ENCODE assay signal across 17 cellular contexts in the genomic region with DNA sequence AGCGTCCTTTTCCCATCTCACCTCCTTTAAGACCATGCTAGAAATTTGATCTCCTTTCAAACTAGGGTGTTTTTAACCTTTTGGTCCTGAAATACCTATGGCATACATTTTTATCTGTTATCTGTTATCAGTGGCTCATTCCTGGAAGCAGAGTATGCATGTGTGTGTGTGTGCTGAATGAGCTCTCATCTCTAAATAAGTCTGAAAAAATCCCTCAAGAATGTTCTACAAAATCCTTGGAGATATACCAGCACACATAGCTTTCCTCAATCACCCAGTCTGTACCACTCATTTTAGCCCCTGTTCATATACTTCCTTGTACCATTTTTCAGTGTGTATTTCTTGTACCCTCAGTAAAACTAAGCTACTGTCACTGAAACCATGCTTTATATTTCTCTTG. TPM values are rescaled to one million over a fixed set of nuclear protein-coding genes. Genes with fewer than 3 reads are reported as not detected.
DNase-seq lines count a peak whose midpoint lies in the region; ATAC-seq and TF ChIP-seq lines count a peak whose summit lies in the region.
"Had no signal": no experiment of that assay in that cellular context is flagged by ENCODE, and none has a peak within 500 bp of the region (broad histone marks: within the 10 kb centered on the region; RNA-seq: fewer than 3 reads in every experiment).

No MANE protein-coding gene starts in this region.

- peaks cover 24 to 45% of the 10 kb centered on the region in 2 donors for H3K4me1 Mint-ChIP-seq in stimulated activated naive B cell treated with anti-CD40 and anti-IgM and Interleukin-4, amounts not matched to agents 10 μg/mL and 1 μg/mL and 100 μg/mL, for 72 hours

- WGBS in trophoblast cell (ENCODE audit: extremely low coverage, insufficient coverage, insufficient read length), result no CpG with 5 or more reads among the region's 1 CpG

- H3K4me1 ChIP-seq in Loucy (ENCODE audit: insufficient read depth, low read length, poor library complexity, severe bottlenecking) (peaks cover 33% of the 10 kb centered on the region), trophoblast cell (ENCODE audit: control insufficient read depth in 1 of 2, insufficient read depth in 2 of 2, low read length in 2 of 2) (peaks cover 0 to under 1% of the 10 kb centered on the region in 2 experiments)

- no peak overlapping the region for H2AK5ac ChIP-seq in trophoblast cell (ENCODE audit: low read length)

- no peak overlapping the region for H3K27ac ChIP-seq in trophoblast cell (ENCODE audit: low read depth, low read length)
- H3K27ac ChIP-seq: GM23248 had no signal

- no peak overlapping the region for H2BK12ac ChIP-seq in trophoblast cell (ENCODE audit: low read length)

- no peak overlapping the region for H3K23ac ChIP-seq in trophoblast cell (ENCODE audit: low read length)

- H3K27ac Mint-ChIP-seq in stimulated activated naive B cell treated with anti-CD40 and anti-IgM and Interleukin-4, amounts not matched to agents 10 μg/mL and 1 μg/mL and 100 μg/mL, for 72 hours, result no peak overlapping the region
- H3K27ac Mint-ChIP-seq: CD4-positive, alpha-beta memory T cell had no signal

- no peak overlapping the region for H3K14ac ChIP-seq in trophoblast cell (ENCODE audit: low read length)

- peaks cover 30 to 44% of the 10 kb centered on the region in 2 donors for H3K36me3 Mint-ChIP-seq in stimulated activated naive B cell treated with anti-CD40 and anti-IgM and Interleukin-4, amounts not matched to agents 10 μg/mL and 1 μg/mL and 100 μg/mL, for 72 hours

- H3K9me2 ChIP-seq in Loucy (replicated peaks; ENCODE audit: low read depth, low read length), result no peaks in the 10 kb centered on the region

- no peak overlapping the region for H3K4ac ChIP-seq in trophoblast cell (ENCODE audit: low read depth, low read length)

- H3K79me1 ChIP-seq in trophoblast cell (ENCODE audit: low read length), result no peaks in the 10 kb centered on the region

- H3K18ac ChIP-seq in trophoblast cell (ENCODE audit: low read length), result no peak overlapping the region

- H3K27me3 ChIP-seq in Loucy (ENCODE audit: insufficient read depth, low read length, poor library complexity, severe bottlenecking) (no peaks in the 10 kb centered on the region), trophoblast cell (ENCODE audit: insufficient read depth, low read length) (no peaks in the 10 kb centered on the region)

- H3K79me2 ChIP-seq in Loucy (ENCODE audit: insufficient read depth, low read length), result peaks cover 87% of the 10 kb centered on the region
- H3K79me2 ChIP-seq in trophoblast cell (ENCODE audit: control insufficient read depth, insufficient read depth, low read length, poor library complexity), result no peaks in the 10 kb centered on the region

- no peak overlapping the region for H2AFZ ChIP-seq in Loucy (ENCODE audit: low read length)
- H2AFZ ChIP-seq in trophoblast cell (ENCODE audit: insufficient read depth, low read length, poor library complexity), result no peak overlapping the region
- H2AFZ ChIP-seq: GM23248 had no signal

- no peaks in the 10 kb centered on the region for H3F3A ChIP-seq in Loucy (ENCODE audit: low read depth)

- H3K4me2 ChIP-seq in Loucy (ENCODE audit: low read depth, low read length, poor library complexity, severe bottlenecking), result peak overlapping the region; percentile 45
- no peak overlapping the region for H3K4me2 ChIP-seq in trophoblast cell (ENCODE audit: low read length)

- H4K91ac ChIP-seq in trophoblast cell (ENCODE audit: low read depth, low read length), result no peak overlapping the region

- no peak overlapping the region for H4K12ac ChIP-seq in trophoblast cell (ENCODE audit: low read depth, low read length)

- H3K36me3 ChIP-seq in Loucy (ENCODE audit: insufficient read depth, low read length), result 0 out of 2 replicates have a peak, but pooled peaks cover 8% of the 10 kb centered on the region
- no peaks in the 10 kb centered on the region for H3K36me3 ChIP-seq in trophoblast cell (ENCODE audit: control insufficient read depth in 1 of 2, insufficient read depth in 2 of 2, low read length in 2 of 2)

- H3K4me3 ChIP-seq in Loucy (ENCODE audit: low read length, poor library complexity, severe bottlenecking) (peak overlapping the region; percentile 4), trophoblast cell (ENCODE audit: low read depth, low read length) (no peak overlapping the region)
- H3K4me3 ChIP-seq: GM12878, GM23248 had no signal

- DNase-seq in amniotic epithelial cell (ENCODE audit: low read depth) (peak; percentile 66), trophoblast cell (peak; percentile 5 to 51)
- no peak for DNase-seq in stimulated activated naive B cell treated with anti-CD40 and anti-IgM and Interleukin-4, amounts not matched to agents 10 μg/mL and 1 μg/mL and 100 μg/mL, for 72 hours
- DNase-seq: C1 segment of cervical spinal cord; CD4-positive, alpha-beta memory T cell; COR-L47; DMS 273 treated with DMSO at 0.1 percent for 48 hours; DMS79; EL; GDM1; GM23248; H7; HCEC 1CT had no signal

- H4K20me1 ChIP-seq in Loucy (ENCODE audit: insufficient read depth, low read length, poor library complexity, severe bottlenecking), result peaks cover 22% of the 10 kb centered on the region

- no peaks in the 10 kb centered on the region for H3K27me3 Mint-ChIP-seq in stimulated activated naive B cell treated with anti-CD40 and anti-IgM and Interleukin-4, amounts not matched to agents 10 μg/mL and 1 μg/mL and 100 μg/mL, for 72 hours
- H3K27me3 Mint-ChIP-seq: CD4-positive, alpha-beta memory T cell had no signal

- no peak for ATAC-seq in stimulated activated naive B cell treated with anti-CD40 and anti-IgM and Interleukin-4, amounts not matched to agents 10 μg/mL and 1 μg/mL and 100 μg/mL, for 72 hours (replicated peaks)
- no peak for ATAC-seq in GM21529 (IDR thresholded peaks at IDR 0.05; ENCODE audit: unreplicated experiment)
- ATAC-seq in GM21423 (IDR thresholded peaks at IDR 0.05; ENCODE audit: unreplicated experiment), result no peak
- ATAC-seq: GM12878 had no signal

- no peaks in the 10 kb centered on the region for H3K9me3 ChIP-seq in Loucy (ENCODE audit: insufficient read depth, low read depth, low read length)
- H3K9me3 ChIP-seq in trophoblast cell (ENCODE audit: insufficient read depth, low read depth, low read length), result no peaks in the 10 kb centered on the region

- H2BK120ac ChIP-seq in trophoblast cell (ENCODE audit: insufficient read depth, low read length, poor library complexity), result no peak overlapping the region

- no peak overlapping the region for H3K9ac ChIP-seq in Loucy (ENCODE audit: low read depth, low read length, poor library complexity, severe bottlenecking)
- no peak overlapping the region for H3K9ac ChIP-seq in trophoblast cell (ENCODE audit: low read length)
- H3K9ac ChIP-seq: GM23248 had no signal

- no peak for TF ChIP-seq CTCF in Loucy (conservative IDR thresholded peaks at IDR 0.05; ENCODE audit: low read length)

- H4K8ac ChIP-seq in trophoblast cell (ENCODE audit: low read depth, low read length), result no peak overlapping the region

- H2BK5ac ChIP-seq in trophoblast cell (ENCODE audit: low read depth, low read length, poor library complexity), result no peak overlapping the region

- peaks cover 0 to 3% of the 10 kb centered on the region in 2 donors for H3K9me3 Mint-ChIP-seq in stimulated activated naive B cell treated with anti-CD40 and anti-IgM and Interleukin-4, amounts not matched to agents 10 μg/mL and 1 μg/mL and 100 μg/mL, for 72 hours
- H3K9me3 Mint-ChIP-seq: CD4-positive, alpha-beta memory T cell had no signal

- H3K4me3 Mint-ChIP-seq in stimulated activated naive B cell treated with anti-CD40 and anti-IgM and Interleukin-4, amounts not matched to agents 10 μg/mL and 1 μg/mL and 100 μg/mL, for 72 hours, result no peak overlapping the region
- H3K4me3 Mint-ChIP-seq: CD4-positive, alpha-beta memory T cell had no signal

RNA-seq across cellular contexts. Expression of a gene that starts 6.0 kb away (rescaled TPM):
- polyA plus RNA-seq in trophoblast cell (2013), result 17.2 and 17.4 TPM in 2 replicates

RNA-seq across cellular contexts. Expression of a gene that starts 6.2 kb away (rescaled TPM):
- polyA plus RNA-seq in trophoblast cell (2013), result 7.7 and 8.2 TPM in 2 replicates

RNA-seq across cellular contexts. Expression of a gene that starts 49.3 kb away (rescaled TPM):
- polyA plus RNA-seq in trophoblast cell (2013), result 243 TPM in 2 replicates

RNA-seq across cellular contexts. Expression of a gene that starts 49.7 kb away (rescaled TPM):
- polyA plus RNA-seq in trophoblast cell (2013), result 2.4 and 2.7 TPM in 2 replicates
